ENCODE assay signal across 12 cellular contexts in the genomic region with DNA sequence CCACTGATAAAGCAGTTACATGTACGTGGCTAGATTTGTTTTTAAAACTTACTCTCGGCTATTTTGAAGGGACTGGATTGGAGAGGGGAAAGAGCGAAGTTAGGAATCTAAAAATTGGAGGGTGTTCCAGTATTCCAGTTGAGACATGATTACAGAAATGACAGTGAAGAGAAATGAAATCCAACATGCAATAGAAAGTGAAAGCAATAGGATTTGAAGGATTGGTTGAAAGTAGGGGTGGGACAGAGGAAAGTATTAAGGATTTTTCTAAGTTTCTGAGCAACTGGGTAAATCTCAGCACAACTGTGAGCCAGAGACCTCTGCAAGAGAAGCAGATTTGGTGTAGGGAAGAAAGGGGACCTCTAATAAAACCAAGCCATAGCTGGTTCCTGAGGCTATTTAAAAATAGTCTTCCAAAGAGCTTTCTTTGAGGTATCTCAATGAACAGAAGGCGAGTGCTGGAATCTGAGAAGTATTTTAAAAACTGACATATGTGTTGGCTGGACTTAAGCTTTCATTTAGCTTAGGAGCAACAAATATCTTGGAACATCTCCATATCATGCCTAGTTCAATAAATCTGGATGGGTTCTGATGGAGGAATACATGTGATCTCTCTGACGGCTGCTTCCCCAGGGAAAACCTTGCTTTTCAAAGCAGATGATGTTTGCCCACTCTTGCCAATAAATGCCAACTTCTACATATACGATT.
DNase-seq lines count a peak whose midpoint lies in the region; ATAC-seq, FAIRE-seq and TF ChIP-seq lines count a peak whose summit lies in the region.
"Had no signal": no experiment of that assay in that cellular context is flagged by ENCODE, and none has a peak within 500 bp of the region (broad histone marks: within the 10 kb centered on the region; RNA-seq: fewer than 3 reads in every experiment).

No MANE protein-coding gene starts in this region.

- peaks cover 3% of the 10 kb centered on the region for H3K9me3 Mint-ChIP-seq in osteocyte (ENCODE audit: unreplicated experiment)
- no peaks in the 10 kb centered on the region for H3K9me3 Mint-ChIP-seq in activated CD4-positive, alpha-beta memory T cell treated with anti-CD3 and anti-CD28 coated beads for 36 hours
- H3K9me3 Mint-ChIP-seq: GM23338 had no signal

- H3K4me2 ChIP-seq in HepG2 (ENCODE audit: low read depth, low read length): no peak overlapping the region
- H3K4me2 ChIP-seq: GM23338 had no signal

- no peak for TF ChIP-seq POLR2A in HepG2 (IDR thresholded peaks at IDR 0.05; ENCODE audit: insufficient read depth in 1 of 2, low read depth in 2 of 2, low read length in 2 of 2)

- CTCF ChIA-PET in HepG2 (lab: Yijun Ruan, JAX; ENCODE audit: low intra/inter-chr PET ratio, low total read pairs): no interaction called here
- CTCF ChIA-PET in activated CD4-positive, alpha-beta memory T cell treated with anti-CD3 and anti-CD28 coated beads for 36 hours (lab: Charles Lee): no interaction called here

- H3K4me1 ChIP-seq in liver (ENCODE audit: control insufficient read depth in 4 of 4, insufficient read depth in 4 of 4, low read length in 3 of 4): peaks cover 2 to 17% (median 9%) of the 10 kb centered on the region in 4 donors
- no peaks in the 10 kb centered on the region for H3K4me1 ChIP-seq in HepG2 (ENCODE audit: insufficient read depth, low read length)
- peaks cover 4 to 15% of the 10 kb centered on the region in 2 donors for H3K4me1 ChIP-seq in aorta (ENCODE audit: control insufficient read depth in 1 of 2, insufficient read depth in 2 of 2, low read length in 2 of 2)

- H3K4me1 Mint-ChIP-seq in osteocyte (ENCODE audit: unreplicated experiment): peaks cover 23% of the 10 kb centered on the region
- no peaks in the 10 kb centered on the region for H3K4me1 Mint-ChIP-seq in activated CD4-positive, alpha-beta memory T cell treated with anti-CD3 and anti-CD28 coated beads for 36 hours (ENCODE audit: low read depth)

- no peaks in the 10 kb centered on the region for H4K20me1 ChIP-seq in HepG2 (ENCODE audit: insufficient read depth, low read length)

- H3K27ac Mint-ChIP-seq in osteocyte (ENCODE audit: unreplicated experiment): peak overlapping the region; percentile 77
- H3K27ac Mint-ChIP-seq in activated CD4-positive, alpha-beta memory T cell treated with anti-CD3 and anti-CD28 coated beads for 36 hours: no peak overlapping the region
- H3K27ac Mint-ChIP-seq: GM23338 had no signal

- no peaks in the 10 kb centered on the region for H3K9me3 ChIP-seq in liver (ENCODE audit: control insufficient read depth in 4 of 4, low read length in 3 of 4)
- no peaks in the 10 kb centered on the region for H3K9me3 ChIP-seq in HepG2 (ENCODE audit: low read length)
- no peaks in the 10 kb centered on the region for H3K9me3 ChIP-seq in aorta (ENCODE audit: control insufficient read depth, low read length)

- H3K4me3 Mint-ChIP-seq in osteocyte (ENCODE audit: unreplicated experiment): peak overlapping the region; percentile 59
- H3K4me3 Mint-ChIP-seq in activated CD4-positive, alpha-beta memory T cell treated with anti-CD3 and anti-CD28 coated beads for 36 hours: no peak overlapping the region
- H3K4me3 Mint-ChIP-seq: GM23338 had no signal

- no TSS peak for BruUV-seq in HepG2 (replicated peaks; lab: Mats Ljungman, UMichigan)

- ATAC-seq in HepG2 (no peak), Right ventricle myocardium superior (ENCODE audit: poor library complexity) (peak; percentile 49), aorta (ENCODE audit: low FRiP score) (peak; percentile 49)
- ATAC-seq: GM23338 had no signal

- H3K27me3 ChIP-seq in liver (ENCODE audit: control insufficient read depth in 4 of 4, insufficient read depth in 4 of 4, low read length in 3 of 4): no peaks in the 10 kb centered on the region
- H3K27me3 ChIP-seq in HepG2 (ENCODE audit: control insufficient read depth in 1 of 2, insufficient read depth in 2 of 2, low read length in 2 of 2): 0 out of 5 replicates have a peak, but pooled peaks cover 2 to 5% of the 10 kb centered on the region in 2 experiments
- H3K27me3 ChIP-seq in aorta (ENCODE audit: control insufficient read depth in 1 of 2, insufficient read depth in 2 of 2, low read length in 1 of 2): no peaks in the 10 kb centered on the region

- no peaks in the 10 kb centered on the region for H3K36me3 Mint-ChIP-seq in osteocyte (ENCODE audit: unreplicated experiment)
- H3K36me3 Mint-ChIP-seq in activated CD4-positive, alpha-beta memory T cell treated with anti-CD3 and anti-CD28 coated beads for 36 hours: no peaks in the 10 kb centered on the region

- POLR2A ChIA-PET in HepG2 (lab: Yijun Ruan, JAX): no interaction called here
- POLR2A ChIA-PET in activated CD4-positive, alpha-beta memory T cell treated with anti-CD3 and anti-CD28 coated beads for 36 hours (lab: Charles Lee): no interaction called here

- WGBS in liver: 33% methylated on average over 6 of the region's 6 CpGs
- WGBS in HepG2 (ENCODE audit: low lambda C conversion rate): 10% methylated on average over 6 of the region's 6 CpGs
- 9 to 12% methylated on average over 6 of the region's 6 CpGs for WGBS in aorta, 2 donors

- intact Hi-C loops in HepG2 (cut with micrococcal nuclease; ENCODE audit: unreplicated experiment) (no loop called here), Right ventricle myocardium superior (cut with DNase I) (loop anchor here (10.0 kb wide), 1 partner anchor 59 kb away; no protein-coding TSS in a partner anchor), aorta (cut with DNase I) (loop anchor here in 1 of 2 donors (2.0 to 5.0 kb wide), 2 partner anchors 71 to 115 kb away; a partner anchor contains a TSS)
- intact Hi-C loops in activated CD4-positive, alpha-beta memory T cell treated with anti-CD3 and anti-CD28 coated beads for 36 hours (cut with micrococcal nuclease): no loop called here

- TF ChIP-seq EP300 in HepG2 (IDR thresholded peaks at IDR 0.05; ENCODE audit: low read depth in 2 of 2, low read length in 2 of 2): no peak
- no peak for TF ChIP-seq EP300 in HepG2 (CRISPR knock-in tag; IDR thresholded peaks at IDR 0.05; ENCODE audit: borderline replicate concordance)

- H3K4me3 ChIP-seq in liver (ENCODE audit: low read depth in 1 of 3, low read length in 3 of 3) (peak overlapping the region; percentile 24 to 42 (median 39)), HepG2 (replicated peaks in 1 of 3; ENCODE audit: insufficient read depth in 1 of 3, low read depth in 2 of 3, low read length in 3 of 3) (no peak overlapping the region), aorta (ENCODE audit: low read length in 2 of 2) (peak overlapping the region; percentile 28 to 82)
- H3K4me3 ChIP-seq: GM23338 had no signal

- H3K9ac ChIP-seq in liver (ENCODE audit: low read depth in 1 of 2, low read length in 2 of 2) (peak overlapping the region in 1 of 2 donors; percentile 72), HepG2 (ENCODE audit: insufficient read depth, low read depth, low read length) (no peak overlapping the region)

- no peaks in the 10 kb centered on the region for H3K36me3 ChIP-seq in liver (ENCODE audit: control insufficient read depth in 4 of 4, insufficient read depth in 3 of 4, low read depth in 1 of 4, low read length in 3 of 4)
- H3K36me3 ChIP-seq in HepG2 (replicated peaks in 1 of 2; ENCODE audit: control insufficient read depth in 1 of 2, insufficient read depth in 2 of 2, low read length in 2 of 2): no peaks in the 10 kb centered on the region
- H3K36me3 ChIP-seq in aorta (ENCODE audit: control insufficient read depth in 1 of 2, insufficient read depth in 2 of 2, low read length in 1 of 2): no peaks in the 10 kb centered on the region

- no peak for FAIRE-seq in HepG2 (lab: Jason Lieb, UNC)

- peak overlapping the region; percentile 45 to 64 for H3K27ac ChIP-seq in liver (ENCODE audit: low read depth in 1 of 2, low read length in 2 of 2)
- H3K27ac ChIP-seq in HepG2 (ENCODE audit: extremely low read length, insufficient read depth, low read length): no peak overlapping the region
- H3K27ac ChIP-seq in aorta (ENCODE audit: low read depth in 1 of 2, low read length in 2 of 2): peak overlapping the region in 1 of 2 donors; percentile 40

- no peak for DNase-seq in HepG2 (ENCODE audit: low spot score)
- no peak for DNase-seq in Right ventricle myocardium superior
- DNase-seq in osteocyte (ENCODE audit: extremely low spot score, unreplicated experiment): no peak
- DNase-seq in aorta: no peak
- no peak for DNase-seq in HuH-7 (ENCODE audit: low spot score)
- no peak for DNase-seq in SKM-1 treated with dmso at 0.1 percent for 144 hours (lab: John Stamatoyannopoulos, UW; ENCODE audit: unreplicated experiment)
- DNase-seq in activated CD4-positive, alpha-beta memory T cell treated with anti-CD3 and anti-CD28 coated beads for 36 hours: no peak
- DNase-seq: MV-4-11; NK-92 treated with Interleukin-12 subunit alpha and Interleukin-12 subunit beta, amount 100 ng/mL, for 24 hours; T-helper 2 cell had no signal

- H3K79me2 ChIP-seq in HepG2 (ENCODE audit: insufficient read depth, low read length): no peaks in the 10 kb centered on the region

- TF ChIP-seq CTCF in liver (IDR thresholded peaks at IDR 0.05; ENCODE audit: low read depth, low read length, missing input control): no peak
- TF ChIP-seq CTCF in HepG2 (CRISPR knock-in tag; IDR thresholded peaks at IDR 0.05): no peak
- TF ChIP-seq CTCF in osteocyte (IDR thresholded peaks at IDR 0.05): no peak

- H2AFZ ChIP-seq in HepG2 (ENCODE audit: low read length): no peak overlapping the region
- H2AFZ ChIP-seq: GM23338 had no signal

- in situ Hi-C loops in HepG2 (cut with HindIII; ENCODE audit: extremely low pct_ligation_motif_present, low pct_unique_long_range_greater_than_20kb): no loop called here

- H3K27me3 Mint-ChIP-seq in osteocyte (ENCODE audit: unreplicated experiment): peaks cover 2% of the 10 kb centered on the region
- no peaks in the 10 kb centered on the region for H3K27me3 Mint-ChIP-seq in activated CD4-positive, alpha-beta memory T cell treated with anti-CD3 and anti-CD28 coated beads for 36 hours

- TF ChIP-seq RAD21 in liver (IDR thresholded peaks at IDR 0.05): no peak
- TF ChIP-seq RAD21 in HepG2 (CRISPR knock-in tag; IDR thresholded peaks at IDR 0.05): no peak

TF ChIP-seq in liver, 16 proteins besides CTCF, POLR2A, EP300 and RAD21 (continues in another document):
- no peak for TF ChIP-seq GABPA (IDR thresholded peaks at IDR 0.05 in 1 of 2, conservative IDR thresholded peaks at IDR 0.05 in 1 of 2)
- TF ChIP-seq, protein P1, sequence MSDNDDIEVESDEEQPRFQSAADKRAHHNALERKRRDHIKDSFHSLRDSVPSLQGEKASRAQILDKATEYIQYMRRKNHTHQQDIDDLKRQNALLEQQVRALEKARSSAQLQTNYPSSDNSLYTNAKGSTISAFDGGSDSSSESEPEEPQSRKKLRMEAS (IDR thresholded peaks at IDR 0.05): no peak
- TF ChIP-seq HNF4G (IDR thresholded peaks at IDR 0.05): no peak
- no peak for TF ChIP-seq FOXA2 (IDR thresholded peaks at IDR 0.05)

TF ChIP-seq in HepG2, 621 proteins besides CTCF, POLR2A, EP300 and RAD21:
- TF ChIP-seq NONO (IDR thresholded peaks at IDR 0.05): no peak
- TF ChIP-seq NONO (CRISPR knock-in tag; conservative IDR thresholded peaks at IDR 0.05): no peak
- TF ChIP-seq CBX1 (IDR thresholded peaks at IDR 0.05; ENCODE audit: low read depth): no peak

Comparison
In these comparisons a context has a peak if more than half of its experiments do, and no peak if none do; other contexts are left out.
1. H3K4me3 ChIP-seq: peak in liver (3 of 3) and aorta (2 of 2); none in HepG2 (0 of 3).